ENCODE assay signal across 29 cellular contexts in the genomic region with DNA sequence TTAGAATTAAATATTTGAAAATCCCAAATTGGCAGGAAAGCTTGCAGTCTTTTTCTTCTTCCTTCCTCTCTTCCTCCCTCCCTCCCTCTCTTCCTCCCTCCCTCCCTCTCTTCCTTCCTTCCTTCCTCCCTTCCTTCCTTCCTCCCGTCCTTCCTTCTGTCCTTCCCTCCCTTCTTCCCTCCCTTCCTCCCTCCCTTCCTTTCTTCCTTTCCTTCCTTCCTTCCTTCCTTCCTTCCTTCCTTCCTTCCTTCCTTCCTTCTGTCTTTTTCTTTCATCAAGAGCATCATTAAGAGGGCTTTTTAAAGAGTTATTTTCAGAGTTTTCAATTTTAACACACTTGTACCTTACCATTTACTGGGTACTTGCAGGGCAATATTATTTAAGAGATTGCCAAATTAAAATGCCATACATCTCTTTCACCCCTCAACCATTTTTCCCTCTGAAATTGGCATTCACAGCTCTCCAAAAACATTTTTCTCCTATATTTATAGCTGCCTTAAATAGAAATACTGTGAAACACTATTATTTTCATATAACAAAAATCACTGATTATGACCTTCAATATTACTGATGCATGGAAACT.
"Had no signal": no experiment of that assay in that cellular context is flagged by ENCODE, and none has a peak within 500 bp of the region (broad histone marks: within the 10 kb centered on the region; RNA-seq: fewer than 3 reads in every experiment).

No MANE protein-coding gene starts in this region.

- H3K4me1 Mint-ChIP-seq: naive thymus-derived CD4-positive, alpha-beta T cell; natural killer cell; nephron; stimulated activated effector memory CD8-positive, alpha-beta T cell treated with anti-CD3 and anti-CD28 coated beads, Interleukin-12 subunit alpha, Interleukin-12 subunit beta, amount 100 ng/mL, for 72 hours; stimulated activated naive B cell treated with anti-CD40 and anti-IgM and Interleukin-4, amounts not matched to agents 10 μg/mL and 1 μg/mL and 100 μg/mL, for 72 hours had no signal

- H3K79me2 ChIP-seq: parathyroid adenoma had no signal

- H3K4me3 Mint-ChIP-seq: naive thymus-derived CD4-positive, alpha-beta T cell; natural killer cell; nephron; neural progenitor cell; stimulated activated effector memory CD8-positive, alpha-beta T cell treated with anti-CD3 and anti-CD28 coated beads, Interleukin-12 subunit alpha, Interleukin-12 subunit beta, amount 100 ng/mL, for 72 hours; stimulated activated naive B cell treated with anti-CD40 and anti-IgM and Interleukin-4, amounts not matched to agents 10 μg/mL and 1 μg/mL and 100 μg/mL, for 72 hours; stimulated activated naive CD8-positive, alpha-beta T cell treated with anti-CD3 and anti-CD28 coated beads, Interleukin-15, Interleukin-2, amounts not matched to agents 100 ng/mL and 50 ng/mL, for 24 hours had no signal

- ATAC-seq: naive thymus-derived CD4-positive, alpha-beta T cell; natural killer cell; psoas muscle; right cardiac atrium; sciatic nerve; stimulated activated effector memory CD8-positive, alpha-beta T cell treated with anti-CD3 and anti-CD28 coated beads, Interleukin-12 subunit alpha, Interleukin-12 subunit beta, amount 100 ng/mL, for 72 hours; stimulated activated naive B cell treated with anti-CD40 and anti-IgM and Interleukin-4, amounts not matched to agents 10 μg/mL and 1 μg/mL and 100 μg/mL, for 72 hours had no signal

- H3K4me1 ChIP-seq: neural progenitor cell, parathyroid adenoma, psoas muscle, spleen, stomach, thyroid gland, tibial nerve, upper lobe of left lung, uterus had no signal

- H3K9me3 ChIP-seq: ovary, psoas muscle, stomach, thoracic aorta, thyroid gland, upper lobe of left lung, uterus had no signal

- H2AFZ ChIP-seq: neural progenitor cell, parathyroid adenoma had no signal

- H3K27ac Mint-ChIP-seq: naive thymus-derived CD4-positive, alpha-beta T cell; natural killer cell; nephron; neural progenitor cell; progenitor cell of endocrine pancreas; stimulated activated effector memory CD8-positive, alpha-beta T cell treated with anti-CD3 and anti-CD28 coated beads, Interleukin-12 subunit alpha, Interleukin-12 subunit beta, amount 100 ng/mL, for 72 hours; stimulated activated naive B cell treated with anti-CD40 and anti-IgM and Interleukin-4, amounts not matched to agents 10 μg/mL and 1 μg/mL and 100 μg/mL, for 72 hours; stimulated activated naive CD8-positive, alpha-beta T cell treated with anti-CD3 and anti-CD28 coated beads, Interleukin-15, Interleukin-2, amounts not matched to agents 100 ng/mL and 50 ng/mL, for 24 hours had no signal

- H3K27ac ChIP-seq: neural progenitor cell, ovary, parathyroid adenoma, psoas muscle, skin epidermis, spleen, stomach, thoracic aorta, thyroid gland, tibial nerve, upper lobe of left lung, uterus had no signal

- DNase-seq: naive thymus-derived CD4-positive, alpha-beta T cell; natural killer cell; occipital lobe; ovary; posterior cingulate gyrus; psoas muscle; right cardiac atrium; spleen; stimulated activated CD4-positive, alpha-beta T cell treated with anti-CD3 and anti-CD28 coated beads, Interleukin-12 subunit alpha, Interleukin-12 subunit beta, amount 100 ng/mL, for 4 hours; stimulated activated CD4-positive, alpha-beta T cell treated with anti-CD3 and anti-CD28 coated beads, Interleukin-1b, Interleukin-23, amount 100 ng/mL, for 48 hours; stimulated activated CD4-positive, alpha-beta T cell treated with anti-CD3 and anti-CD28 coated beads, Interleukin-4, amount 100 ng/mL, for 24 hours; stimulated activated naive B cell treated with anti-CD40 and anti-IgM and Interleukin-4, amounts not matched to agents 10 μg/mL and 1 μg/mL and 100 μg/mL, for 72 hours; stimulated activated naive CD4-positive, alpha-beta T cell treated with Interleukin-2 at 50 U/mL for 16 hours; stomach; thyroid gland; trophoblast cell; upper lobe of left lung; uterus had no signal

- H3K4me2 ChIP-seq: neural progenitor cell, smooth muscle cell had no signal

- H3K9me3 Mint-ChIP-seq: nephron; neural progenitor cell; stimulated activated naive CD8-positive, alpha-beta T cell treated with anti-CD3 and anti-CD28 coated beads, Interleukin-15, Interleukin-2, amounts not matched to agents 100 ng/mL and 50 ng/mL, for 24 hours had no signal

- H3K9ac ChIP-seq: neural progenitor cell, parathyroid adenoma had no signal

- H3K4me3 ChIP-seq: neural progenitor cell, ovary, psoas muscle, skin epidermis, smooth muscle cell, spleen, stomach, thoracic aorta, thyroid gland, tibial nerve, upper lobe of left lung, uterus had no signal

- H3K27me3 Mint-ChIP-seq: progenitor cell of endocrine pancreas; stimulated activated naive B cell treated with anti-CD40 and anti-IgM and Interleukin-4, amounts not matched to agents 10 μg/mL and 1 μg/mL and 100 μg/mL, for 72 hours; stimulated activated naive CD8-positive, alpha-beta T cell treated with anti-CD3 and anti-CD28 coated beads, Interleukin-15, Interleukin-2, amounts not matched to agents 100 ng/mL and 50 ng/mL, for 24 hours had no signal

- H3K36me3 Mint-ChIP-seq: naive thymus-derived CD4-positive, alpha-beta T cell; natural killer cell; neural progenitor cell; stimulated activated effector memory CD8-positive, alpha-beta T cell treated with anti-CD3 and anti-CD28 coated beads, Interleukin-12 subunit alpha, Interleukin-12 subunit beta, amount 100 ng/mL, for 72 hours; stimulated activated naive B cell treated with anti-CD40 and anti-IgM and Interleukin-4, amounts not matched to agents 10 μg/mL and 1 μg/mL and 100 μg/mL, for 72 hours had no signal

- H3K36me3 ChIP-seq: neural progenitor cell, ovary, spleen, stomach, thoracic aorta, thyroid gland, tibial nerve, upper lobe of left lung, uterus had no signal

- H3K27me3 ChIP-seq: neural progenitor cell, ovary, spleen, stomach, thyroid gland, tibial nerve, upper lobe of left lung, uterus had no signal
